In the genomic region with DNA sequence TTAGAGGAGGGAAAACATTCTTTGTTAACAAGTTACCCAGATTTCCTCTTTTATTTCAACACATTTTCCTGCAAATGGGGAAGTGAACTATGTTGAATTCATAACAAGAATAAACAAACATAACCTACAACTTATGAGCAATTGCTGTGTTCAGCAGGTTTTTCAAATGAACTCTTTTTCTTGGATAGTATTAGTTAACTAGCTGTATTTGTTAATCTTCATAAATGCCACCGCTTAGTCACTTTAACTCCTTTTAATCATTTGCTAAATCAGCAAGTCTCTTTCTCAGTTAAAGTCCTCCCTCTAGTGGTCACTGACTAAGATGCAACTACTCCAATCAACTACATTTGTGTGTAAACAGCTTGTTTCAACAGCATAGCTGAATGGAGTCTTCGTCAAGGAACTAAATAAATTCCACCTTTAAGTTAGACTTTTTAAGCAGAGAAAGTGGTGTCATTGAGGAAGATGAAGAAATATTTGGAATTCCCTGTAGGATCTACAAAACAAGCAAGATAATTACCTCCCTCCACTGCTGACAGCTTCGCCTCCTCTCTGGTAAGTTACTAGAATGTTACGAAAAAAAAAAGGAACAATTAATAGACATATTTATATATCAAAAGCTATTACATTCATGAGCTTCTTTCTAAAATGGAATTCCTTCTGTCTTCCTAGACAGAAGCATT, we compare ENCODE assay signal across 8 cellular contexts.
DNase-seq lines count a peak whose midpoint lies in the region; ATAC-seq, FAIRE-seq and TF ChIP-seq lines count a peak whose summit lies in the region.

No MANE protein-coding gene starts in this region.

- H3K36me3 ChIP-seq in bronchial epithelial cell (ENCODE audit: control insufficient read depth, insufficient read depth, low read length) (no peaks in the 10 kb centered on the region), aorta (ENCODE audit: control insufficient read depth in 1 of 2, insufficient read depth in 2 of 2, low read length in 1 of 2) (no peaks in the 10 kb centered on the region)

- no peak overlapping the region for H3K4me3 ChIP-seq in bronchial epithelial cell (ENCODE audit: low read depth, low read length)
- no peak overlapping the region for H3K4me3 ChIP-seq in aorta (ENCODE audit: low read length in 2 of 2)

- WGBS in aorta, 2 donors, result 49% methylated on average over 4 of the region's 4 CpGs

- peak; percentile 62 for TF ChIP-seq CTCF in bronchial epithelial cell (IDR thresholded peaks at IDR 0.05; ENCODE audit: insufficient read depth, low read length, severe bottlenecking)

- ATAC-seq in GM19328 (IDR thresholded peaks at IDR 0.05; ENCODE audit: unreplicated experiment) (peak; percentile 87), HG03196 (IDR thresholded peaks at IDR 0.05; ENCODE audit: unreplicated experiment) (peak; percentile 89), aorta (ENCODE audit: low FRiP score) (peak; percentile 79)

- H3K27ac ChIP-seq in aorta (ENCODE audit: low read depth in 1 of 2, low read length in 2 of 2), result no peak overlapping the region

- no peaks in the 10 kb centered on the region for H3K4me1 ChIP-seq in aorta (ENCODE audit: control insufficient read depth in 1 of 2, insufficient read depth in 2 of 2, low read length in 2 of 2)

- intact Hi-C loops in aorta (cut with DNase I), result loop anchor here (5.0 to 10.0 kb wide), 2 partner anchors 1608 to 1611 kb away; no protein-coding TSS in a partner anchor

- DNase-seq in DMS114 treated with DMSO at 0.1 percent for 48 hours (lab: John Stamatoyannopoulos, UW; ENCODE audit: unreplicated experiment) (peak; percentile 73), NCI-H69 (lab: John Stamatoyannopoulos, UW) (peak; percentile 69), bronchial epithelial cell (ENCODE audit: low read depth) (peak; percentile 89), left kidney (ENCODE audit: low read depth, low spot score) (peak; percentile 88), aorta (no peak)
- DNase-seq in activated CD4-positive, alpha-beta T cell treated with anti-CD3 and anti-CD28 coated beads for 48 hours, result no peak

- H3K9me3 ChIP-seq in aorta (ENCODE audit: control insufficient read depth, low read length), result no peaks in the 10 kb centered on the region

- H3K27me3 ChIP-seq in bronchial epithelial cell (ENCODE audit: control insufficient read depth, insufficient read depth, low read length) (no peaks in the 10 kb centered on the region), aorta (ENCODE audit: control insufficient read depth in 1 of 2, insufficient read depth in 2 of 2, low read length in 1 of 2) (no peaks in the 10 kb centered on the region)

- FAIRE-seq in bronchial epithelial cell (lab: Jason Lieb, UNC), result no peak

Comparison
In these comparisons a context has a peak if more than half of its experiments do, and no peak if none do; other contexts are left out.
1. DNase-seq: peak in DMS114 treated with DMSO at 0.1 percent for 48 hours (single experiment), NCI-H69 (single experiment), bronchial epithelial cell (single experiment) and left kidney (single experiment); none in aorta (0 of 2) and activated CD4-positive, alpha-beta T cell treated with anti-CD3 and anti-CD28 coated beads for 48 hours (single experiment).
2. Peak in every context shown above with its lines, with median percentiles within 50 percentile points of each other: ATAC-seq.